In the genomic region with DNA sequence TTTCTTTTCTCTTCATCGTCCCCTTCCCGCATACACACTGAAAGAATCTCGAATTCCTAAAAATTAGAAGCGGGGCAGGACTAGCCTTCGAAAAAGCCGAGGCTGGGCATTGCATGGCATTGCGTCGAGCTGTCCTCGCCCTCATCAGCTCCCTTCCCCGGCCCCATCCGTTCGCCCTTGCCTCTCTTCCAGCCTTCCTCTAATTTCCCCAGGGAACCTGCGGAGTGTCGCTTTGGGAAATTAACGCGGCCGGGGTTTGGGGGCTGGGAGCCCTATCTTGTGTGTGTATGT, we compare ENCODE assay signal across 7 cellular contexts. TPM values are rescaled to one million over a fixed set of nuclear protein-coding genes. Genes with fewer than 3 reads are reported as not detected.
A peak's percentile ranks its signal among the peaks of the same experiment; 100 is the strongest.
DNase-seq lines count a peak whose midpoint lies in the region; ATAC-seq and TF ChIP-seq lines count a peak whose summit lies in the region.

No MANE protein-coding gene starts in this region.

- POLR2A ChIA-PET in HEK293T (lab: Yijun Ruan, JAX) = interaction anchor here (0.8 to 8.6 kb wide), 16 partner anchors 11 to 100 kb away, joined by 3 to 148 read pairs (median 7); a partner anchor contains a TSS

- H3K9me3 ChIP-seq in smooth muscle cell (replicated peaks; ENCODE audit: low read depth) = no peaks in the 10 kb centered on the region

- peaks cover 46% of the 10 kb centered on the region for H4K20me1 ChIP-seq in smooth muscle cell (ENCODE audit: low read depth)

- H3F3A ChIP-seq in smooth muscle cell (ENCODE audit: low read depth) = peaks cover 28% of the 10 kb centered on the region

- peaks cover 22% of the 10 kb centered on the region for H3K79me2 ChIP-seq in smooth muscle cell (ENCODE audit: low read depth)

- TF ChIP-seq CTCF in WI38 (IDR thresholded peaks at IDR 0.05; ENCODE audit: low read depth, low read length) = no peak
- no peak for TF ChIP-seq CTCF in smooth muscle cell (IDR thresholded peaks at IDR 0.05; ENCODE audit: borderline replicate concordance, insufficient read depth, poor library complexity, severe bottlenecking)

- peak overlapping the region; percentile 99 for H3K4me2 ChIP-seq in smooth muscle cell

- intact Hi-C loops in left ventricle myocardium superior (cut with micrococcal nuclease) = no loop called here

- H2AFZ ChIP-seq in smooth muscle cell (ENCODE audit: low read depth) = peak overlapping the region; percentile 87

- CTCF ChIA-PET in HEK293T (lab: Yijun Ruan, JAX) = interaction anchor here (0.9 to 4.1 kb wide), 11 partner anchors 11 to 158 kb away, joined by 3 to 38 read pairs (median 6); a partner anchor contains a TSS

- ATAC-seq in left ventricle myocardium superior (no peak), HG02970 (IDR thresholded peaks at IDR 0.05; ENCODE audit: low FRiP score, unreplicated experiment) (no peak)

- peak overlapping the region; percentile 57 for H3K27ac ChIP-seq in smooth muscle cell (ENCODE audit: low read depth)

- WGBS in smooth muscle cell (ENCODE audit: low lambda C conversion rate) = under 1% methylated on average over 13 of the region's 17 CpGs

- H3K4me1 ChIP-seq in smooth muscle cell (ENCODE audit: low read depth) = peaks cover 47% of the 10 kb centered on the region

- H3K27me3 ChIP-seq in smooth muscle cell (ENCODE audit: low read depth) = no peaks in the 10 kb centered on the region

- H3K9ac ChIP-seq in smooth muscle cell (ENCODE audit: low read depth) = peak overlapping the region; percentile 79

- H3K4me3 ChIP-seq in WI38 (ENCODE audit: low read depth, low read length) (peak overlapping the region; percentile 94), smooth muscle cell (peak overlapping the region; percentile 94)

- H3K36me3 ChIP-seq in smooth muscle cell (ENCODE audit: low read depth) = no peaks in the 10 kb centered on the region

- no peak for DNase-seq in HEK293T (ENCODE audit: extremely low spot score)
- DNase-seq in left ventricle myocardium superior = peak; percentile 43
- no peak for DNase-seq in smooth muscle cell (lab: John Stamatoyannopoulos, UW; ENCODE audit: unreplicated experiment)
- DNase-seq in GM19238 (ENCODE audit: insufficient read length, low spot score) = no peak
- DNase-seq in DMS79 treated with DMSO at 0.1 percent for 48 hours (lab: John Stamatoyannopoulos, UW) = no peak

TF ChIP-seq in HEK293T, 16 proteins besides CTCF, POLR2A, EP300 and RAD21:
- TF ChIP-seq FOXK2 (IDR thresholded peaks at IDR 0.05) (no peak), L3MBTL2 (conservative IDR thresholded peaks at IDR 0.05) (peak; percentile 43)

RNA-seq across cellular contexts. Expression of a gene that starts 1.1 kb away (rescaled TPM):
- total RNA-seq in left ventricle myocardium superior (133 TPM), smooth muscle cell (115 and 125 TPM in 2 replicates)
- 379 and 381 TPM in 2 replicates for polyA plus RNA-seq in smooth muscle cell

RNA-seq across cellular contexts. Expression of a gene that starts 5.1 kb away (rescaled TPM):
- total RNA-seq in left ventricle myocardium superior (0.37 TPM), smooth muscle cell (0.18 and 1.0 TPM in 2 replicates)
- polyA plus RNA-seq in smooth muscle cell = 1.7 and 3.7 TPM in 2 replicates

RNA-seq across cellular contexts. Expression of a gene that starts 14.3 kb away (rescaled TPM):
- total RNA-seq in left ventricle myocardium superior (158 TPM), smooth muscle cell (182 and 185 TPM in 2 replicates)
- 381 and 398 TPM in 2 replicates for polyA plus RNA-seq in smooth muscle cell

RNA-seq across cellular contexts. Expression of a gene that starts 22.1 kb away (rescaled TPM):
- total RNA-seq in left ventricle myocardium superior (8.4 TPM), smooth muscle cell (0.13 and 0.22 TPM in 2 replicates)
- polyA plus RNA-seq in smooth muscle cell = 1.3 and 2.5 TPM in 2 replicates

RNA-seq across cellular contexts. Expression of a gene that starts 43.4 kb away (rescaled TPM):
- total RNA-seq in left ventricle myocardium superior (81.9 TPM), smooth muscle cell (56.6 and 59.6 TPM in 2 replicates)
- 78.0 and 105 TPM in 2 replicates for polyA plus RNA-seq in smooth muscle cell
